In genomic region chr12:110698171-110698902, GRCh38 we compare ENCODE assay signal across 8 cellular contexts. TPM values are rescaled to one million over a fixed set of nuclear protein-coding genes. Genes with fewer than 3 reads are reported as not detected.
DNase-seq lines count a peak whose midpoint lies in the region; ATAC-seq lines count a peak whose summit lies in the region.

No MANE protein-coding gene starts in this region.

- H3K4me1 Mint-ChIP-seq in activated CD4-positive, alpha-beta T cell treated with anti-CD3 and anti-CD28 coated beads, Interleukin-2, amount 10 ng/mL, durations not matched to agents 24 days and 14 days, result peaks cover 12% of the 10 kb centered on the region
- H3K4me1 Mint-ChIP-seq in dendritic cell treated with granulocyte-macrophage colony-stimulating factor and Interleukin-4, amounts not matched to agents 40 ng/mL and 50 ng/mL, for 4 days (ENCODE audit: low read depth), result peaks cover 67% of the 10 kb centered on the region

- no peaks in the 10 kb centered on the region for H3K9me3 Mint-ChIP-seq in activated CD4-positive, alpha-beta T cell treated with anti-CD3 and anti-CD28 coated beads, Interleukin-2, amount 10 ng/mL, durations not matched to agents 24 days and 14 days
- no peaks in the 10 kb centered on the region for H3K9me3 Mint-ChIP-seq in dendritic cell treated with granulocyte-macrophage colony-stimulating factor and Interleukin-4, amounts not matched to agents 40 ng/mL and 50 ng/mL, for 4 days

- peak; percentile 75 for ATAC-seq in HG02943 (IDR thresholded peaks at IDR 0.05; ENCODE audit: low read depth, unreplicated experiment)

- intact Hi-C loops in activated CD4-positive, alpha-beta T cell treated with anti-CD3 and anti-CD28 coated beads, Interleukin-2, amount 10 ng/mL, durations not matched to agents 24 days and 14 days (cut with micrococcal nuclease), result loop anchor here (1.0 to 5.0 kb wide), 4 partner anchors 36 to 248 kb away; partner anchors contain the start of gene ARPC3
- intact Hi-C loops in dendritic cell treated with granulocyte-macrophage colony-stimulating factor and Interleukin-4, amounts not matched to agents 40 ng/mL and 50 ng/mL, for 4 days (cut with micrococcal nuclease), result no loop called here

- no peaks in the 10 kb centered on the region for H3K36me3 Mint-ChIP-seq in activated CD4-positive, alpha-beta T cell treated with anti-CD3 and anti-CD28 coated beads, Interleukin-2, amount 10 ng/mL, durations not matched to agents 24 days and 14 days (ENCODE audit: low read depth)
- H3K36me3 Mint-ChIP-seq in dendritic cell treated with granulocyte-macrophage colony-stimulating factor and Interleukin-4, amounts not matched to agents 40 ng/mL and 50 ng/mL, for 4 days (ENCODE audit: low read depth), result no peaks in the 10 kb centered on the region

- H3K27ac Mint-ChIP-seq in activated CD4-positive, alpha-beta T cell treated with anti-CD3 and anti-CD28 coated beads, Interleukin-2, amount 10 ng/mL, durations not matched to agents 24 days and 14 days, result peak overlapping the region; percentile 88
- H3K27ac Mint-ChIP-seq in dendritic cell treated with granulocyte-macrophage colony-stimulating factor and Interleukin-4, amounts not matched to agents 40 ng/mL and 50 ng/mL, for 4 days, result peak overlapping the region; percentile 64

- H3K4me3 Mint-ChIP-seq in activated CD4-positive, alpha-beta T cell treated with anti-CD3 and anti-CD28 coated beads, Interleukin-2, amount 10 ng/mL, durations not matched to agents 24 days and 14 days, result no peak overlapping the region
- peak overlapping the region; percentile 60 for H3K4me3 Mint-ChIP-seq in dendritic cell treated with granulocyte-macrophage colony-stimulating factor and Interleukin-4, amounts not matched to agents 40 ng/mL and 50 ng/mL, for 4 days

- H3K27me3 Mint-ChIP-seq in activated CD4-positive, alpha-beta T cell treated with anti-CD3 and anti-CD28 coated beads, Interleukin-2, amount 10 ng/mL, durations not matched to agents 24 days and 14 days, result no peaks in the 10 kb centered on the region
- no peaks in the 10 kb centered on the region for H3K27me3 Mint-ChIP-seq in dendritic cell treated with granulocyte-macrophage colony-stimulating factor and Interleukin-4, amounts not matched to agents 40 ng/mL and 50 ng/mL, for 4 days

- peak; percentile 30 for DNase-seq in NK-92 treated with Interleukin-12 subunit alpha and Interleukin-12 subunit beta, amount 100 ng/mL, for 24 hours (lab: John Stamatoyannopoulos, UW)
- DNase-seq in NK-92 (lab: John Stamatoyannopoulos, UW; ENCODE audit: unreplicated experiment) (no peak), NCI-H2196 treated with DMSO at 0.1 percent for 48 hours (lab: John Stamatoyannopoulos, UW; ENCODE audit: unreplicated experiment) (peak; percentile 25), lung microvascular endothelial cell (ENCODE audit: low read depth in 2 of 2) (peak; percentile 81 to 94)
- DNase-seq in activated CD4-positive, alpha-beta T cell treated with anti-CD3 and anti-CD28 coated beads, Interleukin-2, amount 10 ng/mL, durations not matched to agents 24 days and 14 days, result peak; percentile 95
- peak; percentile 60 for DNase-seq in stimulated activated CD8-positive, alpha-beta memory T cell treated with anti-CD3 and anti-CD28 coated beads, Interleukin-12 subunit alpha, Interleukin-12 subunit beta, amount 100 ng/mL, for 1 hour (ENCODE audit: low read depth)

RNA-seq across cellular contexts. Expression of gene HVCN1, which starts 9.4 kb away (rescaled TPM):
- 17.9 and 18.0 TPM in 2 replicates for total RNA-seq in activated CD4-positive, alpha-beta T cell treated with anti-CD3 and anti-CD28 coated beads, Interleukin-2, amount 10 ng/mL, durations not matched to agents 24 days and 14 days
- 2.2 and 5.0 TPM in 2 replicates for total RNA-seq in lung microvascular endothelial cell

RNA-seq across cellular contexts. Expression of gene PPP1CC, which starts 44.4 kb away (rescaled TPM):
- 459 and 489 TPM in 2 replicates for total RNA-seq in activated CD4-positive, alpha-beta T cell treated with anti-CD3 and anti-CD28 coated beads, Interleukin-2, amount 10 ng/mL, durations not matched to agents 24 days and 14 days
- 62.9 and 85.9 TPM in 2 replicates for total RNA-seq in lung microvascular endothelial cell
